8 cellular contexts compared by ENCODE assay signal in the genomic region with DNA sequence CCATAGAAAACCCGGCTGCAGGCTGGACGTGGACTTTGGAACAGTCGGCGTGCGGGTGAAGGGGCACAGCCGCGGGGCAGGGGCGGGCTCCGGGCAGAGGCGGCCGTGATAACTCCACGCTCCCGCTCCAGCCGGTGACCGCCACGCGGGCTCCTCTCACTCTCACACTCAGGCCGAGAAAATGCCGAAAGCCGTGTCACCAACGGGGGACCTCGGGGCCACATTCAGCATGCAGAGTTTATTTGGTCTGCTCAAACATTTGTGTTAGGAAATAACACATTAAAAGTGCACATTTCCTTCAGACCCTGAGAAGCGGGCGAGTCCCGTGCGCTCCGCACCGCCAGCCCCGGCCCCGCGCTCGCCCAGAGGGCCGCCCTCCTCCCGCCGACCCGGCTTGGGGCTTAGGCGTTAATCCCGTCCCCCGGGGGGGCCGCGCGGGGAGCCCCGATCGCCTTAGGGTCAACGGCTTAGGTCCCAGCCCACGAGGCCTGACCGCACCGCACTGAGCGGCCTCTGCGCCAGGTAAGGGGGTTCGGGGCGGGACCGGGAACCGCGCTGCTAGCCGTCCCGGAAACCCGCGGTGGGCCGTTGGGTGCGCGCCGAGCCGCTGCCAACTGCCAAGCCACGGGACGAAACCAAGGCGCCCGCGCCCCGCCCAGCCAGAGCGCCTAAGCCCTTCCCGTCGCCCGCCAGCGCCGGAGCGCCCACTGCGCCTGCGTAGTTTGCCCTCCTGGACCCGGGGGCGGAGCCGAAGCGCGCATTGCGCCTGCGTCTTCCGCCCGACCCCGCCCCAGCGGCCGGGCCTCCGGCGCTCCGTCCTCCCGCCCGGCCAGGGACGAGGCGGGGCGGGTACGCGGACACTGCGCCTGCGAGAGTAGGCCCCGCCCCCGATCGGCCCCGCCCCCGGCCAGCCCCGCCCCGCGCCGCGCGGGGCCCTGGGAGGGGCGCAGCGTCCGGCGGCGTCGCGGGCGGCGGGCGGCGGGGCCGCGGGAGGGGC. TPM values are rescaled to one million over a fixed set of nuclear protein-coding genes. Genes with fewer than 3 reads are reported as not detected.
DNase-seq lines count a peak whose midpoint lies in the region; ATAC-seq, FAIRE-seq and TF ChIP-seq lines count a peak whose summit lies in the region.

A gene with protein sequence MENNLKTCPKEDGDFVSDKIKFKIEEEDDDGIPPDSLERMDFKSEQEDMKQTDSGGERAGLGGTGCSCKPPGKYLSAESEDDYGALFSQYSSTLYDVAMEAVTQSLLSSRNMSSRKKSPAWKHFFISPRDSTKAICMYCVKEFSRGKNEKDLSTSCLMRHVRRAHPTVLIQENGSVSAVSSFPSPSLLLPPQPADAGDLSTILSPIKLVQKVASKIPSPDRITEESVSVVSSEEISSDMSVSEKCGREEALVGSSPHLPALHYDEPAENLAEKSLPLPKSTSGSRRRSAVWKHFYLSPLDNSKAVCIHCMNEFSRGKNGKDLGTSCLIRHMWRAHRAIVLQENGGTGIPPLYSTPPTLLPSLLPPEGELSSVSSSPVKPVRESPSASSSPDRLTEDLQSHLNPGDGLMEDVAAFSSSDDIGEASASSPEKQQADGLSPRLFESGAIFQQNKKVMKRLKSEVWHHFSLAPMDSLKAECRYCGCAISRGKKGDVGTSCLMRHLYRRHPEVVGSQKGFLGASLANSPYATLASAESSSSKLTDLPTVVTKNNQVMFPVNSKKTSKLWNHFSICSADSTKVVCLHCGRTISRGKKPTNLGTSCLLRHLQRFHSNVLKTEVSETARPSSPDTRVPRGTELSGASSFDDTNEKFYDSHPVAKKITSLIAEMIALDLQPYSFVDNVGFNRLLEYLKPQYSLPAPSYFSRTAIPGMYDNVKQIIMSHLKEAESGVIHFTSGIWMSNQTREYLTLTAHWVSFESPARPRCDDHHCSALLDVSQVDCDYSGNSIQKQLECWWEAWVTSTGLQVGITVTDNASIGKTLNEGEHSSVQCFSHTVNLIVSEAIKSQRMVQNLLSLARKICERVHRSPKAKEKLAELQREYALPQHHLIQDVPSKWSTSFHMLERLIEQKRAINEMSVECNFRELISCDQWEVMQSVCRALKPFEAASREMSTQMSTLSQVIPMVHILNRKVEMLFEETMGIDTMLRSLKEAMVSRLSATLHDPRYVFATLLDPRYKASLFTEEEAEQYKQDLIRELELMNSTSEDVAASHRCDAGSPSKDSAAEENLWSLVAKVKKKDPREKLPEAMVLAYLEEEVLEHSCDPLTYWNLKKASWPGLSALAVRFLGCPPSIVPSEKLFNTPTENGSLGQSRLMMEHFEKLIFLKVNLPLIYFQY (plus strand): TSS at position 947 of the 997 bp plus-strand sequence. CDS start 29,819 bp downstream, outside the sequence.

- peak within 1 kb of the TSS; percentile 80 for H3K27ac ChIP-seq in keratinocyte (ENCODE audit: control insufficient read depth, insufficient read depth, low read length)

- ATAC-seq in HG03432 (IDR thresholded peaks at IDR 0.05; ENCODE audit: unreplicated experiment), result peak; percentile 74

- H3K9me1 ChIP-seq in keratinocyte (ENCODE audit: control insufficient read depth, extremely low read depth, insufficient read depth, low read length), result peaks cover 7% of the 10 kb centered on the region

- peak within 1 kb of the TSS; percentile 91 for H3K9ac ChIP-seq in keratinocyte (ENCODE audit: control insufficient read depth, extremely low read depth, insufficient read depth, low read length)

- no peaks in the 10 kb centered on the region for H3K9me3 ChIP-seq in keratinocyte (ENCODE audit: control insufficient read depth, low read depth, low read length)

- H3K79me2 ChIP-seq in keratinocyte (ENCODE audit: control insufficient read depth, insufficient read depth, low read length), result peaks cover 41% of the 10 kb centered on the region

- peaks cover 0 to 1% of the 10 kb centered on the region in 2 experiments for H3K36me3 ChIP-seq in keratinocyte (ENCODE audit: control insufficient read depth in 2 of 2, extremely low read depth in 1 of 2, insufficient read depth in 2 of 2, low read length in 2 of 2)

- H3K4me3 ChIP-seq in keratinocyte (ENCODE audit: control insufficient read depth in 2 of 3, extremely low read depth in 1 of 3, insufficient read depth in 2 of 3, low read depth in 1 of 3, low read length in 3 of 3), result peak within 1 kb of the TSS; percentile 79 to 85 (median 80)

- peak within 1 kb of the TSS; percentile 89 for H2AFZ ChIP-seq in keratinocyte (ENCODE audit: control insufficient read depth, low read length)

- DNase-seq in Ammon's horn (ENCODE audit: low spot score) (peak; percentile 96), NCI-H510A treated with DMSO at 0.1 percent for 48 hours (lab: John Stamatoyannopoulos, UW) (peak; percentile 81), cerebellum (ENCODE audit: low spot score) (peak; percentile 100), keratinocyte (ENCODE audit: low read depth, low spot score) (peak; percentile 58)
- DNase-seq in activated CD4-positive, alpha-beta T cell treated with anti-CD3 and anti-CD28 coated beads for 24 hours (ENCODE audit: low read depth in 2 of 2), result peak; percentile 97 to 98
- peak; percentile 97 to 98 (median 97) for DNase-seq in stimulated activated CD4-positive, alpha-beta T cell treated with anti-CD3 and anti-CD28 coated beads, Interleukin-12 subunit alpha, Interleukin-12 subunit beta, amount 100 ng/mL, for 48 hours (ENCODE audit: low read depth in 2 of 3, low spot score in 1 of 3)

- dilution Hi-C loops in keratinocyte (cut with MboI; ENCODE audit: extremely low pct_ligation_motif_present, low sequenced_read_pairs), result no loop called here

- H3K27me3 ChIP-seq in keratinocyte (ENCODE audit: control insufficient read depth, extremely low read depth, insufficient read depth, low read length), result peaks cover 27% of the 10 kb centered on the region

- no peak for FAIRE-seq in keratinocyte (lab: Jason Lieb, UNC)

- TF ChIP-seq POLR2A in GM19193 (IDR thresholded peaks at IDR 0.05; ENCODE audit: extremely low read depth, insufficient read depth, insufficient read length), result peak; percentile 80

- peak within 1 kb of the TSS; percentile 95 for H3K4me2 ChIP-seq in keratinocyte (ENCODE audit: control insufficient read depth, extremely low read depth, insufficient read depth, low read depth, low read length)

- no peak for TF ChIP-seq CTCF in keratinocyte (optimal IDR thresholded peaks at IDR 0.05 in 1 of 3, IDR thresholded peaks at IDR 0.05 in 1 of 3, conservative IDR thresholded peaks at IDR 0.05 in 1 of 3; ENCODE audit: extremely low read depth in 1 of 3, insufficient read depth in 2 of 3, low read length in 3 of 3)

- H4K20me1 ChIP-seq in keratinocyte (ENCODE audit: control insufficient read depth, extremely low read depth, insufficient read depth, low read length), result peaks cover 2% of the 10 kb centered on the region

- H3K4me1 ChIP-seq in keratinocyte (ENCODE audit: control insufficient read depth, extremely low read depth, insufficient read depth, low read length), result peaks cover 13% of the 10 kb centered on the region

RNA-seq across cellular contexts. Expression of the gene that starts here (rescaled TPM):
- 23.1 TPM for total RNA-seq in cerebellum
- polyA plus RNA-seq in keratinocyte, result 4.9 to 8.0 TPM (median 7.1 TPM) in 3 replicates
- polyA plus RNA-seq in keratinocyte (2011; ENCODE audit: low read depth), result 7.9 TPM
- 8.0 and 8.7 TPM in 2 replicates for polyA plus RNA-seq in keratinocyte (2011; cell fraction: cytosol; rRNA removed)
- polyA plus RNA-seq in keratinocyte (2011; cell fraction: nucleus; rRNA removed), result 20.1 and 20.9 TPM in 2 replicates
- 8.8 and 12.4 TPM in 2 replicates for polyA plus RNA-seq in keratinocyte (2012; ENCODE audit: low replicate concordance)
- polyA minus RNA-seq in keratinocyte, result 8.5 to 27.1 TPM (median 10.4 TPM) in 3 replicates
- polyA minus RNA-seq in keratinocyte (2011; cell fraction: cytosol; rRNA and poly(A)+ RNA removed), result 9.8 TPM
- 15.3 and 23.3 TPM in 2 replicates for polyA minus RNA-seq in keratinocyte (2011; cell fraction: nucleus; rRNA and poly(A)+ RNA removed)

Comparison
In these comparisons a context has a peak if more than half of its experiments do, and no peak if none do; other contexts are left out.
1. Peak in every context shown above with its lines: DNase-seq, ATAC-seq, H3K4me3 ChIP-seq and H3K27ac ChIP-seq.